ENCODE assay signal across 24 cellular contexts in the genomic region with DNA sequence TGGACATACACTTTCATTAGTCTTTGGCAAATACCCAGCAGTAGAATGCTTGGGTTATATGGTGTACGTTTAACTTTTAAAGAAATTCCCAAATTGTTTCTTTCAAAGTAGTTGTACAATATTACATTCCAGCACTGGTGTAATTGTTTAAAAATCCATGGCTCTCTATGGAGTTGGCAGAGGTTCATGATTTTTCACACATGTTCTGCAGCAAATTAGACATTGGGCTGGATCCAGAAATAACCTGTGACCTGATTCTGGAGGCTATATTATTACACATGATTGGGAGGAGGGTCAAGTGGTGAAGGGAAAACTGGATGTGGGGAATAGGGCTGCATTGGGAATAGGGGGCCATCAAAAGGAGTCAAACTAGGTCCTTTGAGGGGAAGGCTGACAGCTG.
"Had no signal": no experiment of that assay in that cellular context is flagged by ENCODE, and none has a peak within 500 bp of the region (broad histone marks: within the 10 kb centered on the region; RNA-seq: fewer than 3 reads in every experiment).

No MANE protein-coding gene starts in this region.

- ATAC-seq: esophagus mucosa; left cardiac atrium; left ventricle myocardium superior; sciatic nerve; stimulated activated naive CD8-positive, alpha-beta T cell treated with anti-CD3 and anti-CD28 coated beads, Interleukin-15, Interleukin-2, amounts not matched to agents 100 U/mL and 50 U/mL, for 24 hours; T-cell had no signal

- H3K9me3 ChIP-seq: adrenal gland, testis, transverse colon had no signal

- FAIRE-seq: keratinocyte, urothelium cell line had no signal

- H3K27me3 ChIP-seq: testis, transverse colon had no signal

- H3K27ac ChIP-seq: adrenal gland, skin epidermis, testis, transverse colon had no signal

- H3K4me3 ChIP-seq: adrenal gland, skin epidermis, testis, transverse colon had no signal

- H3K36me3 ChIP-seq: adrenal gland, transverse colon had no signal

- H3K4me1 ChIP-seq: adrenal gland, testis, transverse colon had no signal

- DNase-seq: activated CD4-positive, alpha-beta T cell treated with anti-CD3 and anti-CD28 coated beads for 4 hours; activated CD4-positive, alpha-beta T cell treated with anti-CD3 and anti-CD28 coated beads, Interleukin-2, amount 50 U/mL, for 4 hours; activated CD4-positive, CD25-positive, alpha-beta regulatory T cell; activated effector memory CD4-positive, alpha-beta T cell treated with Interleukin-2 at 50 U/mL for 16 hours; activated naive CD4-positive, alpha-beta T cell treated with Interleukin-2 at 50 U/mL for 16 hours; aorta; caudate nucleus; head of caudate nucleus; hippocampal formation; left cardiac atrium; mammary epithelial cell; stimulated activated CD4-positive, alpha-beta T cell treated with anti-CD3 and anti-CD28 coated beads, Interleukin-12 subunit alpha, Interleukin-12 subunit beta, amount 100 ng/mL, for 4 hours; stimulated activated CD4-positive, alpha-beta T cell treated with anti-CD3 and anti-CD28 coated beads, Interleukin-4, amount 100 ng/mL, for 1 hour; stimulated activated naive CD8-positive, alpha-beta T cell treated with anti-CD3 and anti-CD28 coated beads, Interleukin-15, Interleukin-2, amounts not matched to agents 100 U/mL and 50 U/mL, for 24 hours; T-cell; testis; transverse colon had no signal
